ENCODE assay signal across 24 cellular contexts in genomic region chr1:95093296-95093695, GRCh38. TPM values are rescaled to one million over a fixed set of nuclear protein-coding genes. Genes with fewer than 3 reads are reported as not detected.
"Had no signal": no experiment of that assay in that cellular context is flagged by ENCODE, and none has a peak within 500 bp of the region (broad histone marks: within the 10 kb centered on the region; RNA-seq: fewer than 3 reads in every experiment).

No MANE protein-coding gene starts in this region.

- H3K4me1 Mint-ChIP-seq: naive thymus-derived CD4-positive, alpha-beta T cell; nephron progenitor cell had no signal

- H3K9ac ChIP-seq: parathyroid adenoma had no signal

- H3K4me1 ChIP-seq: parathyroid adenoma, psoas muscle, stomach had no signal

- H3K4me3 Mint-ChIP-seq: naive thymus-derived CD4-positive, alpha-beta T cell; nephron progenitor cell; type B pancreatic cell had no signal

- DNase-seq: cortex of kidney; dorsolateral prefrontal cortex; effector memory CD4-positive, alpha-beta T cell; foreskin keratinocyte; kidney; left cardiac atrium; left ventricle myocardium superior; mesenchymal stem cell; naive thymus-derived CD4-positive, alpha-beta T cell; nephron progenitor cell; psoas muscle; retina; spleen; stimulated activated CD4-positive, alpha-beta T cell treated with anti-CD3 and anti-CD28 coated beads, Interleukin-15, amount 100 ng/mL, for 24 hours; stimulated activated CD4-positive, alpha-beta T cell treated with anti-CD3 and anti-CD28 coated beads, Interleukin-1b, Interleukin-23, amount 100 ng/mL, for 48 hours; stimulated activated CD4-positive, alpha-beta T cell treated with anti-CD3 and anti-CD28 coated beads, Interleukin-4, amount 100 ng/mL, for 24 hours; stimulated activated naive CD4-positive, alpha-beta T cell; stomach; substantia nigra had no signal

- H3K27me3 ChIP-seq: foreskin keratinocyte, stomach had no signal

- H3K27me3 Mint-ChIP-seq: type B pancreatic cell had no signal

- ATAC-seq: foreskin keratinocyte; left cardiac atrium; left ventricle myocardium superior; naive thymus-derived CD4-positive, alpha-beta T cell; psoas muscle; sciatic nerve had no signal

- H3K36me3 ChIP-seq: spleen, stomach had no signal

- FAIRE-seq: kidney, urothelium cell line had no signal

- H3K36me3 Mint-ChIP-seq: naive thymus-derived CD4-positive, alpha-beta T cell; type B pancreatic cell had no signal

- H3K27ac Mint-ChIP-seq: naive thymus-derived CD4-positive, alpha-beta T cell; nephron progenitor cell; type B pancreatic cell had no signal

- H3K9me3 ChIP-seq: psoas muscle had no signal

- H2AFZ ChIP-seq: parathyroid adenoma had no signal

- H3K4me3 ChIP-seq: dorsolateral prefrontal cortex, lung, psoas muscle, spleen, stomach had no signal

- H3K27ac ChIP-seq: dorsolateral prefrontal cortex, foreskin keratinocyte, parathyroid adenoma, psoas muscle, spleen, stomach had no signal

- H3K79me2 ChIP-seq: parathyroid adenoma had no signal

RNA-seq across cellular contexts. Expression of gene TLCD4, which starts 23.9 kb away (rescaled TPM):
- total RNA-seq: naive thymus-derived CD4-positive, alpha-beta T cell had no signal
- polyA plus RNA-seq: naive thymus-derived CD4-positive, alpha-beta T cell had no signal
